ENCODE assay signal across 20 cellular contexts in the genomic region with DNA sequence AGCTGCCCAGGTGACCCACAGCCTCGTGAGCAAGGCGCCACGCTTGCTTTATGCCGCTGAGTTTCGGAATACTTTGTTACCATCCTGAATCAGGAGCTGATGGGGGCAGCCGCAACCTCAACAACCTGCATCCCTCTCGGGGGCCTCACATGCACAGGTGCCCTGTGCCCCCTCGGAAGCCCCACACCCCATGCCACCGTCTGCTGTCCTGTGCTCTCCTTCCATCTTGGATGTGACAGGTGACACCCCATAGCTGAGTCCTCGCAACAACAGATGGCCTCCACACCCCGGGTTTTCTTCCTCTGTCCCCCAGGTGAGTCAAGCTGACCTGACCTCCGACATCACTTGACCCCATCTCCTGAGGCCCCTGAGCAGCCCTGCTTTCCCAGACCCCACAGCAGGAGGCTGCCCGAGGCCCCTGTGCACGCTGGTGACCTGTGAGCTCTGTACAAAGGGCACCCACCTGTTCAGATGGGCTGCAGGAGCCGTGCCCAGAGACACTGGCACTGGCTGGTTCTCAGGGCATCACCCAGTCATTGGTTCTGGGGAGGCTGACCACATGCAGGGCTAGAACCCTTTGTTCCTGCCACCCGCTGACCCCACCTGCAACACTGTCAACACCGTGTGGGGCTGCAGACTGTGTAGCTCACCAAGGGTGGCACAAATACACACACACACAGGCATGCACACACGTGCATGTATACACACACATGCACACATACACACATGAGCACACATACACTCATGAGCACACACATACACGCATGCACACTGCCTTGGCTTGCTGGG.
"Had no signal": no experiment of that assay in that cellular context is flagged by ENCODE, and none has a peak within 500 bp of the region (broad histone marks: within the 10 kb centered on the region; RNA-seq: fewer than 3 reads in every experiment).

No MANE protein-coding gene starts in this region.

- FAIRE-seq: colon, islet of Langerhans had no signal

- H3K27me3 Mint-ChIP-seq: activated CD4-positive, alpha-beta memory T cell treated with anti-CD3 and anti-CD28 coated beads, Interleukin-2, amount 10 ng/mL, durations not matched to agents 7 days and 5 days; activated CD4-positive, alpha-beta T cell treated with anti-CD3 and anti-CD28 coated beads for 36 hours had no signal

- H3K27ac ChIP-seq: dorsolateral prefrontal cortex, epithelial cell of prostate, left lung, neutrophil, parathyroid adenoma, thyroid gland, WERI-Rb-1 had no signal

- H3K9me3 ChIP-seq: left lung, mucosa of descending colon, neutrophil, thyroid gland had no signal

- H3K9me3 Mint-ChIP-seq: activated CD4-positive, alpha-beta memory T cell treated with anti-CD3 and anti-CD28 coated beads, Interleukin-2, amount 10 ng/mL, durations not matched to agents 7 days and 5 days; naive B cell had no signal

- DNase-seq: activated CD4-positive, alpha-beta memory T cell treated with anti-CD3 and anti-CD28 coated beads, Interleukin-2, amount 10 ng/mL, durations not matched to agents 7 days and 5 days; activated CD4-positive, alpha-beta T cell treated with anti-CD3 and anti-CD28 coated beads for 36 hours; activated CD8-positive, alpha-beta memory T cell treated with anti-CD3 and anti-CD28 coated beads, Interleukin-2, amount 10 ng/mL, durations not matched to agents 7 days and 5 days; activated naive CD4-positive, alpha-beta T cell; foreskin fibroblast; hippocampal formation; left lung; mucosa of descending colon; naive B cell; stimulated activated naive CD4-positive, alpha-beta T cell treated with Interleukin-2 at 50 U/mL for 16 hours; T-helper 2 cell; WERI-Rb-1 had no signal

- H3K4me1 ChIP-seq: left lung, parathyroid adenoma had no signal

- H3K4me3 ChIP-seq: dorsolateral prefrontal cortex, left lung, mucosa of descending colon, thyroid gland had no signal

- H3K4me3 Mint-ChIP-seq: activated CD4-positive, alpha-beta memory T cell treated with anti-CD3 and anti-CD28 coated beads, Interleukin-2, amount 10 ng/mL, durations not matched to agents 7 days and 5 days; activated CD4-positive, alpha-beta T cell treated with anti-CD3 and anti-CD28 coated beads for 36 hours; activated CD8-positive, alpha-beta memory T cell treated with anti-CD3 and anti-CD28 coated beads, Interleukin-2, amount 10 ng/mL, durations not matched to agents 7 days and 5 days; brain had no signal

- H3K36me3 ChIP-seq: left lung, neutrophil, thyroid gland, WERI-Rb-1 had no signal

- ATAC-seq: activated CD4-positive, alpha-beta T cell treated with anti-CD3 and anti-CD28 coated beads for 36 hours; activated CD8-positive, alpha-beta memory T cell treated with anti-CD3 and anti-CD28 coated beads, Interleukin-2, amount 10 ng/mL, durations not matched to agents 7 days and 5 days; left lung; mucosa of descending colon had no signal

- H3K4me1 Mint-ChIP-seq: activated CD4-positive, alpha-beta T cell treated with anti-CD3 and anti-CD28 coated beads for 36 hours had no signal

- H3K36me3 Mint-ChIP-seq: activated CD8-positive, alpha-beta memory T cell treated with anti-CD3 and anti-CD28 coated beads, Interleukin-2, amount 10 ng/mL, durations not matched to agents 7 days and 5 days; naive B cell had no signal

- H3K27me3 ChIP-seq: dorsolateral prefrontal cortex, left lung, neutrophil, thyroid gland had no signal

- H3K27ac Mint-ChIP-seq: activated CD4-positive, alpha-beta memory T cell treated with anti-CD3 and anti-CD28 coated beads, Interleukin-2, amount 10 ng/mL, durations not matched to agents 7 days and 5 days; activated CD4-positive, alpha-beta T cell treated with anti-CD3 and anti-CD28 coated beads for 36 hours; activated CD8-positive, alpha-beta memory T cell treated with anti-CD3 and anti-CD28 coated beads, Interleukin-2, amount 10 ng/mL, durations not matched to agents 7 days and 5 days had no signal
